Comparison of ENCODE assay signal across 7 cellular contexts in the genomic region with DNA sequence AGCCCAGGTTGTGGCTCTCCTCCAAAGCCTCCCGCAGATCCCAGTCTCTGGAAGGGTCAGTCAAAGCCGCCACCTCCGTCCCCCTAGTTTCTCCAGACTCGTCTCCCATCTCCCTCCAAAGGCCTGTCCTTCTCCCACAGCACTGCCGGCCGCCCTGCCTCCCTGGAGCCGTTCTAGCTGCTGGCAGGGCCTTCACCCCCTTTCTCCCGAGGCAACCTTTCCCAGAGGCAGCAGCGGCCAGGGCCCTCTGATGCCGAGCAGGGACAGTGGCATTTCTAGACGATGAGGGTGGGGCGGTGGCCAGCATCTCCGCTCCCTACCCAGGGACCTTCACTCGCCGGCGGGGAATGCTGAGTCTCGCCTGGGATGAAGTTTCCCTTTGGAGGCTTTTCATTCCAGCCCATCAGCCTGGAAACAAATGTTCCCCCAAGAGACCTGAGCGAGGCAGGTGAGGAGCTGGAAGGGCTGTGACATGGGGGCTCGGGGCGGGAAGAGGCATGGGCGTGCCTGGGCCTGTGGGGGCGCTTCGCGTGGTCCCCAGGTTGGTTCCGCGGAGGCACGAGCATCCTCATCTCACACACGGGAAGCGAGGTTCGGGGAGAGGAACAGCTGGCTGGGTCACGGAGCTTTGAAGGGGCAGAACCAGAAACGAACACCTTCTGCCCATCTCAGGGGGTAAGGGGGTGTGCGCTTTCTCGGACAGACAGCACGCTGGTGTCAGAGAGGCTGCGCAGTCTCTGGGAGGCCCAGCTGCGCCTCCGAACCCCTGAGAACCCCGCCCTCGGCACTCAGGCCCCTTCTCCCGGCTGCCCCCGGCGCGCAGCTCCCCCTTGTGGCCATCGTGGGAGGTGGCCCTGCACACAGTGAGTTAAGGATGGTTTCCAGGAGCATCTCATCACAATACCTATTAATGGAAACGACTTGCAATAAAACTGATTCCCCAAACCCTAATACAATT. TPM values are rescaled to one million over a fixed set of nuclear protein-coding genes. Genes with fewer than 3 reads are reported as not detected.
DNase-seq lines count a peak whose midpoint lies in the region; ATAC-seq, FAIRE-seq and TF ChIP-seq lines count a peak whose summit lies in the region.

No MANE protein-coding gene starts in this region.

- no peaks in the 10 kb centered on the region for H3K4me1 ChIP-seq in endodermal cell (ENCODE audit: control insufficient read depth, insufficient read depth, low read length)
- no peaks in the 10 kb centered on the region for H3K4me1 ChIP-seq in small intestine (ENCODE audit: control insufficient read depth in 2 of 2, insufficient read depth in 1 of 2, low read depth in 1 of 2, low read length in 1 of 2)

- WGBS in endodermal cell (ENCODE audit: insufficient coverage in 1 of 2, insufficient read length in 1 of 2), 2 experiments, result 75 to 81% methylated on average over 21 to 46 of the region's 46 CpGs
- WGBS in small intestine, 3 donors, result 75 to 86% (median 79%) methylated on average over 43 to 46 of the region's 46 CpGs

- H3K27me3 Mint-ChIP-seq in T-helper 17 cell, result no peaks in the 10 kb centered on the region
- peaks cover 2% of the 10 kb centered on the region for H3K27me3 Mint-ChIP-seq in endodermal cell (ENCODE audit: insufficient read depth)

- H3K27me3 ChIP-seq in H7 (ENCODE audit: control insufficient read depth, insufficient read depth, low read length), result no peaks in the 10 kb centered on the region
- H3K27me3 ChIP-seq in endodermal cell (ENCODE audit: control insufficient read depth, insufficient read depth, low read length, poor library complexity, severe bottlenecking), result no peaks in the 10 kb centered on the region
- H3K27me3 ChIP-seq in small intestine (ENCODE audit: control insufficient read depth in 2 of 2, insufficient read depth in 2 of 2, low read length in 2 of 2), result no peaks in the 10 kb centered on the region

- no peak for FAIRE-seq in small intestine (lab: Jason Lieb, UNC)

- no peak overlapping the region for H3K4me3 Mint-ChIP-seq in T-helper 17 cell
- no peak overlapping the region for H3K4me3 Mint-ChIP-seq in endodermal cell

- ATAC-seq in T-helper 17 cell, result peak; percentile 37

- no peak overlapping the region for H3K9ac ChIP-seq in endodermal cell (ENCODE audit: extremely low read depth, low read length, poor library complexity, severe bottlenecking)

- TF ChIP-seq CTCF in endodermal cell (conservative IDR thresholded peaks at IDR 0.05), result peak; percentile 98

- H3K27ac ChIP-seq in endodermal cell (ENCODE audit: low read depth, low read length) (no peak overlapping the region), small intestine (ENCODE audit: low read depth in 1 of 2, low read length in 1 of 2) (no peak overlapping the region), caudate nucleus (ENCODE audit: low read depth, low read length) (no peak overlapping the region)

- no peaks in the 10 kb centered on the region for H3K36me3 ChIP-seq in H7 (replicated peaks; ENCODE audit: control insufficient read depth, insufficient read depth, low read length)
- no peaks in the 10 kb centered on the region for H3K36me3 ChIP-seq in endodermal cell (ENCODE audit: control insufficient read depth, insufficient read depth, low read length)
- H3K36me3 ChIP-seq in small intestine (ENCODE audit: control insufficient read depth in 2 of 2, insufficient read depth in 2 of 2, low read length in 2 of 2), result no peaks in the 10 kb centered on the region

- H3K9me3 ChIP-seq in T-helper 17 cell (ENCODE audit: control insufficient read depth, low read length, poor library complexity, severe bottlenecking) (no peaks in the 10 kb centered on the region), endodermal cell (ENCODE audit: control insufficient read depth, low read length) (no peaks in the 10 kb centered on the region), small intestine (ENCODE audit: control insufficient read depth, low read depth) (no peaks in the 10 kb centered on the region)

- H3K4me1 Mint-ChIP-seq in T-helper 17 cell (peaks cover 8% of the 10 kb centered on the region), endodermal cell (no peaks in the 10 kb centered on the region)

- H3K9me3 Mint-ChIP-seq in endodermal cell, result no peaks in the 10 kb centered on the region

- H3K36me3 Mint-ChIP-seq in T-helper 17 cell (ENCODE audit: low read depth) (peaks cover 2% of the 10 kb centered on the region), endodermal cell (ENCODE audit: low read depth) (no peaks in the 10 kb centered on the region)

- peak; percentile 97 for DNase-seq in H7
- DNase-seq in T-helper 17 cell, result no peak
- DNase-seq in endodermal cell, result peak; percentile 92
- peak; percentile 47 to 66 for DNase-seq in stimulated activated CD4-positive, alpha-beta T cell treated with anti-CD3 and anti-CD28 coated beads, Interleukin-2, amount 100 ng/mL, for 24 hours
- DNase-seq in small intestine, result no peak
- no peak for DNase-seq in DMS79 treated with DMSO at 0.1 percent for 48 hours (lab: John Stamatoyannopoulos, UW)
- no peak for DNase-seq in caudate nucleus (lab: John Stamatoyannopoulos, UW)

- H3K27ac Mint-ChIP-seq in T-helper 17 cell (no peak overlapping the region), endodermal cell (no peak overlapping the region)

- H3K4me3 ChIP-seq in H7 (ENCODE audit: insufficient read depth, low read depth, low read length) (no peak overlapping the region), endodermal cell (ENCODE audit: low read length) (no peak overlapping the region), small intestine (ENCODE audit: low read depth in 1 of 2, low read length in 2 of 2) (no peak overlapping the region)

RNA-seq across cellular contexts. Expression of a gene that starts 18.1 kb away (rescaled TPM):
- 1.2 and 2.7 TPM in 2 replicates for total RNA-seq in H7 (2014; rRNA removed; shearing (Covaris generic))
- total RNA-seq in T-helper 17 cell (1 to 10 TPM; 1.3 to 3.1 TPM), endodermal cell (under 1 TPM in 1 of 2 donors, not detected in 1; 0.48 TPM)
- polyA plus RNA-seq in endodermal cell (2013, experiment 1 of 2), result 17.5 TPM
- polyA plus RNA-seq in endodermal cell (2013, experiment 2 of 2), result 13.2 TPM
- under 1 TPM in 1 of 3 donors, not detected in 2; 0.81 TPM for polyA plus RNA-seq in small intestine

RNA-seq across cellular contexts. Expression of a gene that starts 51.8 kb away (rescaled TPM):
- total RNA-seq in H7 (2014; rRNA removed; shearing (Covaris generic)), result 2,195 and 2,298 TPM in 2 replicates
- 1,000 to 10,000 TPM; 4,448 to 4,546 TPM for total RNA-seq in T-helper 17 cell
- total RNA-seq in endodermal cell, result 1,000 to 10,000 TPM; 2,923 to 3,877 TPM
- polyA plus RNA-seq in endodermal cell (2013, experiment 1 of 2), result 3,185 TPM
- 3,073 TPM for polyA plus RNA-seq in endodermal cell (2013, experiment 2 of 2)
- polyA plus RNA-seq in small intestine, result 1,000 to 10,000 TPM; 1,492 to 4,274 (median 2,891) TPM

Comparison
In these comparisons a context has a peak if more than half of its experiments do, and no peak if none do; other contexts are left out.
1. DNase-seq: peak in H7 (single experiment), endodermal cell (single experiment) and stimulated activated CD4-positive, alpha-beta T cell treated with anti-CD3 and anti-CD28 coated beads, Interleukin-2, amount 100 ng/mL, for 24 hours (2 of 2); none in T-helper 17 cell (0 of 3), small intestine (single experiment), DMS79 treated with DMSO at 0.1 percent for 48 hours (single experiment) and caudate nucleus (0 of 61).